Comparison of ENCODE assay signal across 13 cellular contexts in genomic region chr14:52023518-52023917, GRCh38. TPM values are rescaled to one million over a fixed set of nuclear protein-coding genes. Genes with fewer than 3 reads are reported as not detected.
DNase-seq lines count a peak whose midpoint lies in the region; ATAC-seq and TF ChIP-seq lines count a peak whose summit lies in the region.
"Had no signal": no experiment of that assay in that cellular context is flagged by ENCODE, and none has a peak within 500 bp of the region (broad histone marks: within the 10 kb centered on the region; RNA-seq: fewer than 3 reads in every experiment).

No MANE protein-coding gene starts in this region.

- H3K4me3 Mint-ChIP-seq in chondrocyte (ENCODE audit: unreplicated experiment), result no peak overlapping the region
- no peak overlapping the region for H3K4me3 Mint-ChIP-seq in activated CD8-positive, alpha-beta T cell treated with anti-CD3 and anti-CD28 coated beads for 36 hours
- H3K4me3 Mint-ChIP-seq: memory B cell had no signal

- peaks cover 78% of the 10 kb centered on the region for H3K4me1 Mint-ChIP-seq in chondrocyte (ENCODE audit: low read depth)
- peaks cover 43% of the 10 kb centered on the region for H3K4me1 Mint-ChIP-seq in activated CD8-positive, alpha-beta T cell treated with anti-CD3 and anti-CD28 coated beads for 36 hours (ENCODE audit: low read depth)
- H3K4me1 Mint-ChIP-seq: memory B cell had no signal

- H3K9me3 Mint-ChIP-seq in chondrocyte (ENCODE audit: low read depth), result peaks cover 2% of the 10 kb centered on the region
- peaks cover 9% of the 10 kb centered on the region for H3K9me3 Mint-ChIP-seq in activated CD8-positive, alpha-beta T cell treated with anti-CD3 and anti-CD28 coated beads for 36 hours
- H3K9me3 Mint-ChIP-seq: memory B cell had no signal

- intact Hi-C loops in activated CD8-positive, alpha-beta T cell treated with anti-CD3 and anti-CD28 coated beads for 36 hours (cut with micrococcal nuclease), result no loop called here

- peak overlapping the region; percentile 73 for H3K27ac Mint-ChIP-seq in chondrocyte (ENCODE audit: unreplicated experiment)
- H3K27ac Mint-ChIP-seq in activated CD8-positive, alpha-beta T cell treated with anti-CD3 and anti-CD28 coated beads for 36 hours, result no peak overlapping the region
- H3K27ac Mint-ChIP-seq: memory B cell had no signal

- POLR2A ChIA-PET in AG04449 (lab: Yijun Ruan, JAX), result interaction anchor here (1.3 kb wide), 1 partner anchor 22 kb away, joined by 4 read pairs; no protein-coding TSS in a partner anchor
- POLR2A ChIA-PET in activated CD8-positive, alpha-beta T cell treated with anti-CD3 and anti-CD28 coated beads for 36 hours (lab: Charles Lee), result no interaction called here

- H3K36me3 Mint-ChIP-seq in chondrocyte (ENCODE audit: low read depth), result peaks cover 13% of the 10 kb centered on the region
- peaks cover 2% of the 10 kb centered on the region for H3K36me3 Mint-ChIP-seq in activated CD8-positive, alpha-beta T cell treated with anti-CD3 and anti-CD28 coated beads for 36 hours (ENCODE audit: low read depth)
- H3K36me3 Mint-ChIP-seq: memory B cell had no signal

- CTCF ChIA-PET in AG04449 (lab: Yijun Ruan, JAX), result interaction anchor here (0.6 to 1.7 kb wide), 7 partner anchors 9 to 110 kb away, joined by 3 to 5 read pairs (median 3); no protein-coding TSS in a partner anchor
- CTCF ChIA-PET in activated CD8-positive, alpha-beta T cell treated with anti-CD3 and anti-CD28 coated beads for 36 hours (lab: Charles Lee), result interaction anchor here (0.8 to 2.2 kb wide), 2 partner anchors 11 to 107 kb away, joined by 3 to 6 read pairs; no protein-coding TSS in a partner anchor

- H3K4me3 ChIP-seq in AG04449 (ENCODE audit: low read depth, low read length) (no peak overlapping the region), HFF-Myc (replicated peaks; ENCODE audit: low read depth, low read length) (no peak overlapping the region)

- H3K27me3 Mint-ChIP-seq in chondrocyte (ENCODE audit: low read depth), result no peaks in the 10 kb centered on the region
- H3K27me3 Mint-ChIP-seq in activated CD8-positive, alpha-beta T cell treated with anti-CD3 and anti-CD28 coated beads for 36 hours, result no peaks in the 10 kb centered on the region

- no peak for ATAC-seq in activated CD8-positive, alpha-beta T cell treated with anti-CD3 and anti-CD28 coated beads for 36 hours
- no peak for ATAC-seq in GM19035 (IDR thresholded peaks at IDR 0.05; ENCODE audit: unreplicated experiment)

- DNase-seq in AG04449 (ENCODE audit: low read depth, low spot score) (peak; percentile 55), HFF-Myc (ENCODE audit: extremely low read depth, low read depth) (peak; percentile 76), chondrocyte (ENCODE audit: low spot score) (no peak), inferior parietal cortex (ENCODE audit: extremely low spot score) (peak; percentile 60), DMS53 treated with DMSO at 0.1 percent for 48 hours (lab: John Stamatoyannopoulos, UW; ENCODE audit: unreplicated experiment) (no peak), NCI-H82 treated with DMSO at 0.1 percent for 48 hours (lab: John Stamatoyannopoulos, UW; ENCODE audit: unreplicated experiment) (no peak)
- DNase-seq in activated CD8-positive, alpha-beta T cell treated with anti-CD3 and anti-CD28 coated beads for 36 hours, result no peak
- DNase-seq: activated CD4-positive, CD25-positive, alpha-beta regulatory T cell treated with anti-CD3 and anti-CD28 coated beads, Interleukin-2, amount 50 U/mL, for 72 hours; cortex of kidney; Kasumi-1; occipital lobe had no signal

- TF ChIP-seq CTCF in AG04449 (IDR thresholded peaks at IDR 0.05; ENCODE audit: insufficient read depth, low read length, missing control alignments) (no peak), HFF-Myc (IDR thresholded peaks at IDR 0.05; ENCODE audit: low read depth, low read length, missing control alignments) (no peak), chondrocyte (IDR thresholded peaks at IDR 0.05) (no peak)
- no peak for TF ChIP-seq CTCF in activated CD8-positive, alpha-beta T cell treated with anti-CD3 and anti-CD28 coated beads for 36 hours (IDR thresholded peaks at IDR 0.05)

RNA-seq across cellular contexts. Expression of gene RTRAF, which starts 34.2 kb away (rescaled TPM):
- 161 to 180 TPM (median 169 TPM) in 3 replicates for total RNA-seq in chondrocyte
- total RNA-seq in activated CD8-positive, alpha-beta T cell treated with anti-CD3 and anti-CD28 coated beads for 36 hours, result 100 to 1,000 TPM; 230 to 235 TPM

RNA-seq across cellular contexts. Expression of gene NID2, which starts 45.3 kb away (rescaled TPM):
- 49.4 to 67.8 TPM (median 51.6 TPM) in 3 replicates for total RNA-seq in chondrocyte
- total RNA-seq in activated CD8-positive, alpha-beta T cell treated with anti-CD3 and anti-CD28 coated beads for 36 hours, result under 1 TPM in 1 of 2 experiments, not detected in 1; 0.29 TPM

Comparison
In these comparisons a context has a peak if more than half of its experiments do, and no peak if none do; other contexts are left out.
1. DNase-seq: peak in AG04449 (single experiment), HFF-Myc (single experiment) and inferior parietal cortex (single experiment); none in chondrocyte (single experiment), activated CD8-positive, alpha-beta T cell treated with anti-CD3 and anti-CD28 coated beads for 36 hours (single experiment), DMS53 treated with DMSO at 0.1 percent for 48 hours (single experiment) and NCI-H82 treated with DMSO at 0.1 percent for 48 hours (single experiment).
2. RNA of gene NID2, which starts 45.3 kb away (total RNA-seq): 49.4 to 67.8 TPM in chondrocyte; 0.29 TPM in activated CD8-positive, alpha-beta T cell treated with anti-CD3 and anti-CD28 coated beads for 36 hours; every median in the first group is over 10 times any median in the second.